In genomic region chr15:63197626-63198025, GRCh38 we compare ENCODE assay signal across 24 cellular contexts. TPM values are rescaled to one million over a fixed set of nuclear protein-coding genes. Genes with fewer than 3 reads are reported as not detected.
DNase-seq lines count a peak whose midpoint lies in the region; ATAC-seq, FAIRE-seq and TF ChIP-seq lines count a peak whose summit lies in the region.
"Had no signal": no experiment of that assay in that cellular context is flagged by ENCODE, and none has a peak within 500 bp of the region (broad histone marks: within the 10 kb centered on the region; RNA-seq: fewer than 3 reads in every experiment).

No MANE protein-coding gene starts in this region.

- no peak for ATAC-seq in activated CD4-positive, alpha-beta T cell treated with anti-CD3 and anti-CD28 coated beads for 36 hours
- no peak for ATAC-seq in GM21390 (IDR thresholded peaks at IDR 0.05; ENCODE audit: unreplicated experiment)
- ATAC-seq: HCT116 had no signal

- peaks cover 94% of the 10 kb centered on the region for H3K4me1 Mint-ChIP-seq in activated CD4-positive, alpha-beta T cell treated with anti-CD3 and anti-CD28 coated beads for 36 hours
- peaks cover 90% of the 10 kb centered on the region for H3K4me1 Mint-ChIP-seq in activated CD4-positive, alpha-beta T cell treated with anti-CD3 and anti-CD28 coated beads, Interleukin-2, amount 10 ng/mL, durations not matched to agents 7 days and 5 days
- H3K4me1 Mint-ChIP-seq in astrocyte (ENCODE audit: low read depth, unreplicated experiment) = peaks cover 53% of the 10 kb centered on the region
- H3K4me1 Mint-ChIP-seq in neural progenitor cell = peaks cover 20% of the 10 kb centered on the region

- no peak overlapping the region for H3K9ac ChIP-seq in astrocyte (ENCODE audit: low read length)
- H3K9ac ChIP-seq in neural progenitor cell = no peak overlapping the region
- H3K9ac ChIP-seq: BLaER1 had no signal

- H3K27me3 Mint-ChIP-seq in activated CD4-positive, alpha-beta T cell treated with anti-CD3 and anti-CD28 coated beads for 36 hours = no peaks in the 10 kb centered on the region
- H3K27me3 Mint-ChIP-seq in activated CD4-positive, alpha-beta T cell treated with anti-CD3 and anti-CD28 coated beads, Interleukin-2, amount 10 ng/mL, durations not matched to agents 7 days and 5 days = no peaks in the 10 kb centered on the region
- H3K27me3 Mint-ChIP-seq in astrocyte (ENCODE audit: low read depth, unreplicated experiment) = no peaks in the 10 kb centered on the region
- H3K27me3 Mint-ChIP-seq in neural progenitor cell (ENCODE audit: insufficient read depth, low read depth) = peaks cover 2% of the 10 kb centered on the region
- H3K27me3 Mint-ChIP-seq: type B pancreatic cell had no signal

- H3K27ac Mint-ChIP-seq in activated CD4-positive, alpha-beta T cell treated with anti-CD3 and anti-CD28 coated beads for 36 hours = peak overlapping the region; percentile 85
- no peak overlapping the region for H3K27ac Mint-ChIP-seq in activated CD4-positive, alpha-beta T cell treated with anti-CD3 and anti-CD28 coated beads, Interleukin-2, amount 10 ng/mL, durations not matched to agents 7 days and 5 days
- H3K27ac Mint-ChIP-seq in astrocyte (ENCODE audit: unreplicated experiment) (peak overlapping the region; percentile 87), neural progenitor cell (no peak overlapping the region)
- H3K27ac Mint-ChIP-seq: type B pancreatic cell had no signal

- no peaks in the 10 kb centered on the region for H3K36me3 ChIP-seq in KOPT-K1 (ENCODE audit: insufficient read depth, low read length)
- H3K36me3 ChIP-seq in astrocyte (ENCODE audit: insufficient read depth, low read length) = peaks cover 2% of the 10 kb centered on the region
- H3K36me3 ChIP-seq in neural progenitor cell = no peaks in the 10 kb centered on the region
- peaks cover 0 to 4% (median 0%) of the 10 kb centered on the region in 3 donors for H3K36me3 ChIP-seq in tibial artery
- H3K36me3 ChIP-seq: sigmoid colon had no signal

- intact Hi-C loops in activated CD4-positive, alpha-beta T cell treated with anti-CD3 and anti-CD28 coated beads for 36 hours (cut with DNase I, micrococcal nuclease) = no loop called here
- intact Hi-C loops in tibial artery (cut with DNase I; ENCODE audit: low total_unique reads) = no loop called here

- no peak for FAIRE-seq in astrocyte (lab: Jason Lieb, UNC)
- FAIRE-seq: A549, kidney, TTC549 had no signal

- peaks cover 15% of the 10 kb centered on the region for H4K20me1 ChIP-seq in astrocyte (ENCODE audit: insufficient read depth, low read length)
- peaks cover 31% of the 10 kb centered on the region for H4K20me1 ChIP-seq in neural progenitor cell (ENCODE audit: low read depth)

- TF ChIP-seq CTCF in astrocyte (IDR thresholded peaks at IDR 0.05; ENCODE audit: insufficient read depth, low read depth, low read length) (no peak), neural progenitor cell (IDR thresholded peaks at IDR 0.05) (no peak), tibial artery (IDR thresholded peaks at IDR 0.05) (no peak)

- H3F3A ChIP-seq in neural progenitor cell (ENCODE audit: low read depth) = no peaks in the 10 kb centered on the region

- POLR2A ChIA-PET in activated CD4-positive, alpha-beta T cell treated with anti-CD3 and anti-CD28 coated beads for 36 hours (lab: Charles Lee) = no interaction called here
- POLR2A ChIA-PET in activated CD4-positive, alpha-beta T cell treated with anti-CD3 and anti-CD28 coated beads, Interleukin-2, amount 10 ng/mL, durations not matched to agents 7 days and 5 days (lab: Charles Lee) = no interaction called here

- H3K79me2 ChIP-seq in astrocyte (ENCODE audit: insufficient read depth, low read length) = peaks cover 83% of the 10 kb centered on the region
- peaks cover 95% of the 10 kb centered on the region for H3K79me2 ChIP-seq in neural progenitor cell (ENCODE audit: low read depth)

- peaks cover 49% of the 10 kb centered on the region for H3K36me3 Mint-ChIP-seq in activated CD4-positive, alpha-beta T cell treated with anti-CD3 and anti-CD28 coated beads for 36 hours (ENCODE audit: low read depth)
- peaks cover 61% of the 10 kb centered on the region for H3K36me3 Mint-ChIP-seq in activated CD4-positive, alpha-beta T cell treated with anti-CD3 and anti-CD28 coated beads, Interleukin-2, amount 10 ng/mL, durations not matched to agents 7 days and 5 days (ENCODE audit: low read depth)
- H3K36me3 Mint-ChIP-seq in astrocyte (ENCODE audit: low read depth, unreplicated experiment) (no peaks in the 10 kb centered on the region), neural progenitor cell (peaks cover 17% of the 10 kb centered on the region)

- no peak for DNase-seq in activated CD4-positive, alpha-beta T cell treated with anti-CD3 and anti-CD28 coated beads for 36 hours
- DNase-seq in activated CD4-positive, alpha-beta T cell treated with anti-CD3 and anti-CD28 coated beads, Interleukin-2, amount 10 ng/mL, durations not matched to agents 7 days and 5 days = no peak
- DNase-seq in astrocyte (ENCODE audit: low read depth) = no peak
- DNase-seq in neural progenitor cell (ENCODE audit: low spot score) = no peak
- no peak for DNase-seq in SKM-1 (lab: John Stamatoyannopoulos, UW; ENCODE audit: unreplicated experiment)
- DNase-seq in tibial artery = no peak
- DNase-seq: activated CD4-positive, alpha-beta T cell treated with anti-CD3 and anti-CD28 coated beads for 48 hours; amygdala; central memory CD4-positive, alpha-beta T cell; DMS153; dorsolateral prefrontal cortex; foreskin melanocyte; kidney; NCI-H2029 treated with DMSO at 0.1 percent for 48 hours; NK-92 treated with Interleukin-12 subunit alpha and Interleukin-12 subunit beta, amount 100 ng/mL, for 24 hours; sigmoid colon; stimulated activated naive CD4-positive, alpha-beta T cell had no signal

- no peaks in the 10 kb centered on the region for H3K27me3 ChIP-seq in astrocyte (ENCODE audit: insufficient read depth, low read length)
- H3K27me3 ChIP-seq in neural progenitor cell = no peaks in the 10 kb centered on the region
- H3K27me3 ChIP-seq in tibial artery = no peaks in the 10 kb centered on the region
- H3K27me3 ChIP-seq: BLaER1, dorsolateral prefrontal cortex, sigmoid colon had no signal

- no peaks in the 10 kb centered on the region for H3K9me3 Mint-ChIP-seq in activated CD4-positive, alpha-beta T cell treated with anti-CD3 and anti-CD28 coated beads for 36 hours (ENCODE audit: low read depth)
- peaks cover 1% of the 10 kb centered on the region for H3K9me3 Mint-ChIP-seq in activated CD4-positive, alpha-beta T cell treated with anti-CD3 and anti-CD28 coated beads, Interleukin-2, amount 10 ng/mL, durations not matched to agents 7 days and 5 days
- no peaks in the 10 kb centered on the region for H3K9me3 Mint-ChIP-seq in astrocyte (ENCODE audit: unreplicated experiment)
- peaks cover 4% of the 10 kb centered on the region for H3K9me3 Mint-ChIP-seq in neural progenitor cell

- CTCF ChIA-PET in activated CD4-positive, alpha-beta T cell treated with anti-CD3 and anti-CD28 coated beads for 36 hours (lab: Charles Lee) = interaction anchor here (0.8 to 1.2 kb wide), 4 partner anchors 14 to 356 kb away, joined by 3 to 4 read pairs (median 3); no protein-coding TSS in a partner anchor
- CTCF ChIA-PET in activated CD4-positive, alpha-beta T cell treated with anti-CD3 and anti-CD28 coated beads, Interleukin-2, amount 10 ng/mL, durations not matched to agents 7 days and 5 days (lab: Charles Lee) = interaction anchor here (1.1 to 1.4 kb wide), 2 partner anchors 9 to 31 kb away, joined by 3 to 4 read pairs; no protein-coding TSS in a partner anchor

- H3K4me2 ChIP-seq in astrocyte (ENCODE audit: low read length) = no peak overlapping the region
- H3K4me2 ChIP-seq in neural progenitor cell = peak overlapping the region; percentile 32
- H3K4me2 ChIP-seq: BLaER1 had no signal

- H3K9me3 ChIP-seq in KOPT-K1 (ENCODE audit: insufficient read depth, low read length, poor library complexity, severe bottlenecking) (no peaks in the 10 kb centered on the region), astrocyte (ENCODE audit: insufficient read depth, low read depth, low read length) (no peaks in the 10 kb centered on the region), neural progenitor cell (ENCODE audit: low read depth) (no peaks in the 10 kb centered on the region), tibial artery (no peaks in the 10 kb centered on the region)
- H3K9me3 ChIP-seq: A549, BLaER1, sigmoid colon had no signal

- H3K27ac ChIP-seq in KOPT-K1 (ENCODE audit: low read depth, low read length, poor library complexity, severe bottlenecking) (peak overlapping the region; percentile 23), astrocyte (ENCODE audit: low read depth, low read length) (no peak overlapping the region), neural progenitor cell (no peak overlapping the region), tibial artery (no peak overlapping the region)
- H3K27ac ChIP-seq: BLaER1, sigmoid colon had no signal

- H3K4me1 ChIP-seq in astrocyte (ENCODE audit: insufficient read depth, low read length) (peaks cover 12% of the 10 kb centered on the region), neural progenitor cell (peaks cover 33% of the 10 kb centered on the region), tibial artery (peaks cover 0 to 36% (median 15%) of the 10 kb centered on the region in 4 donors)

- no peak overlapping the region for H2AFZ ChIP-seq in astrocyte (ENCODE audit: low read depth, low read length)
- H2AFZ ChIP-seq in neural progenitor cell (replicated peaks) = no peak overlapping the region

- no peak overlapping the region for H3K4me3 ChIP-seq in astrocyte (ENCODE audit: insufficient read depth, low read depth, low read length)
- no peak overlapping the region for H3K4me3 ChIP-seq in neural progenitor cell
- no peak overlapping the region for H3K4me3 ChIP-seq in tibial artery
- H3K4me3 ChIP-seq: A549, BLaER1, sigmoid colon had no signal

- no peak overlapping the region for H3K4me3 Mint-ChIP-seq in activated CD4-positive, alpha-beta T cell treated with anti-CD3 and anti-CD28 coated beads for 36 hours
- H3K4me3 Mint-ChIP-seq in activated CD4-positive, alpha-beta T cell treated with anti-CD3 and anti-CD28 coated beads, Interleukin-2, amount 10 ng/mL, durations not matched to agents 7 days and 5 days = no peak overlapping the region
- no peak overlapping the region for H3K4me3 Mint-ChIP-seq in astrocyte (ENCODE audit: unreplicated experiment)
- no peak overlapping the region for H3K4me3 Mint-ChIP-seq in neural progenitor cell
- H3K4me3 Mint-ChIP-seq: type B pancreatic cell had no signal

RNA-seq across cellular contexts. Expression of gene RAB8B, which starts 8.2 kb away (rescaled TPM):
- 100 to 1,000 TPM; 147 to 260 TPM for total RNA-seq in activated CD4-positive, alpha-beta T cell treated with anti-CD3 and anti-CD28 coated beads for 36 hours
- 100 to 1,000 TPM; 115 to 150 TPM for total RNA-seq in activated CD4-positive, alpha-beta T cell treated with anti-CD3 and anti-CD28 coated beads, Interleukin-2, amount 10 ng/mL, durations not matched to agents 7 days and 5 days
- total RNA-seq in astrocyte (45.7 and 49.3 TPM in 2 replicates), neural progenitor cell (ENCODE audit: low replicate concordance) (61.3 and 107 TPM in 2 replicates)

RNA-seq across cellular contexts. Expression of gene RPS27L, which starts 40.3 kb away (rescaled TPM):
- total RNA-seq in activated CD4-positive, alpha-beta T cell treated with anti-CD3 and anti-CD28 coated beads for 36 hours = 100 to 1,000 TPM; 117 to 143 TPM
- total RNA-seq in activated CD4-positive, alpha-beta T cell treated with anti-CD3 and anti-CD28 coated beads, Interleukin-2, amount 10 ng/mL, durations not matched to agents 7 days and 5 days = 100 to 1,000 TPM; 219 to 226 TPM
- total RNA-seq in astrocyte = 428 and 484 TPM in 2 replicates
- 57.8 and 111 TPM in 2 replicates for total RNA-seq in neural progenitor cell (ENCODE audit: low replicate concordance)

Comparison
In these comparisons a context has a peak if more than half of its experiments do, and no peak if none do; other contexts are left out.
1. H3K27ac Mint-ChIP-seq: peak in activated CD4-positive, alpha-beta T cell treated with anti-CD3 and anti-CD28 coated beads for 36 hours (single experiment) and astrocyte (single experiment); none in activated CD4-positive, alpha-beta T cell treated with anti-CD3 and anti-CD28 coated beads, Interleukin-2, amount 10 ng/mL, durations not matched to agents 7 days and 5 days (single experiment) and neural progenitor cell (single experiment).